16 cellular contexts compared by ENCODE assay signal in genomic region chr17:59680314-59680713, GRCh38.
"Had no signal": no experiment of that assay in that cellular context is flagged by ENCODE, and none has a peak within 500 bp of the region (broad histone marks: within the 10 kb centered on the region; RNA-seq: fewer than 3 reads in every experiment).

No MANE protein-coding gene starts in this region.

- H3K27ac ChIP-seq: colonic mucosa, testis had no signal

- DNase-seq: activated CD4-positive, alpha-beta T cell treated with anti-CD3 and anti-CD28 coated beads for 1 hour; activated CD4-positive, alpha-beta T cell treated with anti-CD3 and anti-CD28 coated beads, Interleukin-2, amount 50 U/mL, for 48 hours; activated CD8-positive, alpha-beta memory T cell treated with anti-CD3 and anti-CD28 coated beads, Interleukin-2, amount 10 ng/mL, durations not matched to agents 7 days and 5 days; activated gamma-delta T cell; activated T-cell treated with anti-CD3 and anti-CD28 coated beads, Interleukin-2, amount 50 U/mL, for 48 hours; anterior cingulate cortex; colonic mucosa; effector CD4-positive, alpha-beta T cell; hippocampal formation; left ventricle myocardium superior; stimulated activated CD4-positive, alpha-beta T cell treated with anti-CD3 and anti-CD28 coated beads, Interleukin-15, amount 100 ng/mL, for 24 hours; stimulated activated CD4-positive, alpha-beta T cell treated with anti-CD3 and anti-CD28 coated beads, Interleukin-4, amount 100 ng/mL, for 4 hours; stimulated activated naive CD8-positive, alpha-beta T cell treated with anti-CD3 and anti-CD28 coated beads, Interleukin-15, amount 100 ng/mL, for 72 hours; T-helper 9 cell; testis had no signal

- H3K4me3 ChIP-seq: colonic mucosa, testis had no signal

- H3K4me1 ChIP-seq: testis had no signal

- H3K9me3 ChIP-seq: colonic mucosa, testis had no signal

- H3K27me3 ChIP-seq: colonic mucosa, testis had no signal

- ATAC-seq: activated CD8-positive, alpha-beta memory T cell treated with anti-CD3 and anti-CD28 coated beads, Interleukin-2, amount 10 ng/mL, durations not matched to agents 7 days and 5 days; left ventricle myocardium superior; stimulated activated naive CD8-positive, alpha-beta T cell treated with anti-CD3 and anti-CD28 coated beads, Interleukin-15, amount 100 ng/mL, for 72 hours had no signal

- FAIRE-seq: bronchial epithelial cell had no signal
